Comparison of ENCODE assay signal across 33 cellular contexts in genomic region chr12:131788070-131788469, GRCh38. TPM values are rescaled to one million over a fixed set of nuclear protein-coding genes. Genes with fewer than 3 reads are reported as not detected.
"Had no signal": no experiment of that assay in that cellular context is flagged by ENCODE, and none has a peak within 500 bp of the region (broad histone marks: within the 10 kb centered on the region; RNA-seq: fewer than 3 reads in every experiment).

No MANE protein-coding gene starts in this region.

- H3K27ac Mint-ChIP-seq: activated CD4-positive, alpha-beta memory T cell treated with anti-CD3 and anti-CD28 coated beads for 36 hours; activated CD4-positive, alpha-beta T cell treated with anti-CD3 and anti-CD28 coated beads for 36 hours; activated CD4-positive, alpha-beta T cell treated with anti-CD3 and anti-CD28 coated beads, Interleukin-2, amount 10 ng/mL, durations not matched to agents 24 days and 14 days; activated CD8-positive, alpha-beta memory T cell treated with anti-CD3 and anti-CD28 coated beads, Interleukin-2, amount 10 ng/mL, durations not matched to agents 7 days and 5 days; activated CD8-positive, alpha-beta T cell treated with anti-CD3 and anti-CD28 coated beads, Interleukin-2, amount 10 ng/mL, durations not matched to agents 7 days and 5 days; activated naive CD4-positive, alpha-beta T cell treated with anti-CD3 and anti-CD28 coated beads, Interleukin-2, amount 10 ng/mL, durations not matched to agents 7 days and 5 days; activated T-helper 1 cell treated with anti-CD3 and anti-CD28 coated beads, Interleukin-12 subunit alpha, Interleukin-12 subunit beta, Interleukin-2, Interleukin-4 antibody, amounts not matched to agents 30 ng/mL and 10 ng/mL and 1 ng/mL, durations not matched to agents 14 hours and 24 hours and 36 hours; T-helper 17 cell; T-helper 2 cell treated with Interferon-gamma antibody and Interleukin-4, amounts not matched to agents 5 μg/mL and 100 μg/mL, for 36 hours had no signal

- H3K4me1 ChIP-seq: body of pancreas had no signal

- H3K9me3 Mint-ChIP-seq: activated CD4-positive, alpha-beta memory T cell treated with anti-CD3 and anti-CD28 coated beads for 36 hours; activated CD4-positive, alpha-beta T cell treated with anti-CD3 and anti-CD28 coated beads, Interleukin-2, amount 10 ng/mL, durations not matched to agents 24 days and 14 days; activated naive CD4-positive, alpha-beta T cell treated with anti-CD3 and anti-CD28 coated beads, Interleukin-2, amount 10 ng/mL, durations not matched to agents 7 days and 5 days; activated naive CD4-positive, alpha-beta T cell treated with anti-CD3 and anti-CD28 coated beads, Interleukin-2, amount 50 U/mL, for 72 hours; activated T-helper 1 cell treated with anti-CD3 and anti-CD28 coated beads, Interleukin-12 subunit alpha, Interleukin-12 subunit beta, Interleukin-2, Interleukin-4 antibody, amounts not matched to agents 30 ng/mL and 10 ng/mL and 1 ng/mL, durations not matched to agents 14 hours and 24 hours and 36 hours; effector memory CD8-positive, alpha-beta T cell; T-helper 2 cell treated with Interferon-gamma antibody and Interleukin-4, amounts not matched to agents 5 μg/mL and 100 μg/mL, for 36 hours had no signal

- H3K27me3 Mint-ChIP-seq: activated CD4-positive, alpha-beta memory T cell treated with anti-CD3 and anti-CD28 coated beads for 36 hours; activated CD4-positive, alpha-beta T cell treated with anti-CD3 and anti-CD28 coated beads for 36 hours; activated CD4-positive, alpha-beta T cell treated with anti-CD3 and anti-CD28 coated beads, Interleukin-2, amount 10 ng/mL, durations not matched to agents 24 days and 14 days; activated CD8-positive, alpha-beta memory T cell treated with anti-CD3 and anti-CD28 coated beads, Interleukin-2, amount 10 ng/mL, durations not matched to agents 7 days and 5 days; activated naive CD4-positive, alpha-beta T cell treated with anti-CD3 and anti-CD28 coated beads, Interleukin-2, amount 10 ng/mL, durations not matched to agents 7 days and 5 days; effector memory CD8-positive, alpha-beta T cell; T-helper 17 cell had no signal

- DNase-seq: activated CD4-positive, alpha-beta memory T cell treated with anti-CD3 and anti-CD28 coated beads for 36 hours; activated CD4-positive, alpha-beta T cell treated with anti-CD3 and anti-CD28 coated beads for 36 hours; activated CD4-positive, alpha-beta T cell treated with anti-CD3 and anti-CD28 coated beads, Interleukin-2, amount 10 ng/mL, durations not matched to agents 24 days and 14 days; activated CD4-positive, CD25-positive, alpha-beta regulatory T cell; activated CD4-positive, CD25-positive, alpha-beta regulatory T cell treated with anti-CD3 and anti-CD28 coated beads, Interleukin-2, amount 50 U/mL, for 72 hours; activated CD8-positive, alpha-beta memory T cell treated with anti-CD3 and anti-CD28 coated beads, Interleukin-2, amount 10 ng/mL, durations not matched to agents 7 days and 5 days; activated CD8-positive, alpha-beta memory T cell treated with anti-CD3 and anti-CD28 coated beads, Interleukin-2, amount 50 U/mL, for 4 hours; activated CD8-positive, alpha-beta T cell treated with anti-CD3 and anti-CD28 coated beads, Interleukin-2, amount 10 ng/mL, durations not matched to agents 7 days and 5 days; activated gamma-delta T cell; activated naive CD4-positive, alpha-beta T cell; activated naive CD4-positive, alpha-beta T cell treated with anti-CD3 and anti-CD28 coated beads, Interleukin-2, amount 10 ng/mL, durations not matched to agents 7 days and 5 days; activated T-cell treated with anti-CD3 and anti-CD28 coated beads, Interleukin-2, amount 50 U/mL, for 1 hour; activated T-cell treated with anti-CD3 and anti-CD28 coated beads, Interleukin-2, amount 50 U/mL, for 48 hours; adrenal gland; amygdala; aorta; body of pancreas; cortex of kidney; dermis blood vessel endothelial cell; effector CD4-positive, alpha-beta T cell; effector memory CD8-positive, alpha-beta T cell; erythroblast; foreskin keratinocyte; gastrocnemius medialis; glutamatergic neuron; T-helper 1 cell; T-helper 17 cell; T1000; WERI-Rb-1 had no signal

- H3K4me3 ChIP-seq: adrenal gland, body of pancreas, esophagus muscularis mucosa, gastrocnemius medialis had no signal

- ATAC-seq: activated CD4-positive, alpha-beta T cell treated with anti-CD3 and anti-CD28 coated beads for 36 hours; activated CD8-positive, alpha-beta memory T cell treated with anti-CD3 and anti-CD28 coated beads, Interleukin-2, amount 10 ng/mL, durations not matched to agents 7 days and 5 days; activated CD8-positive, alpha-beta T cell treated with anti-CD3 and anti-CD28 coated beads, Interleukin-2, amount 10 ng/mL, durations not matched to agents 7 days and 5 days; activated naive CD4-positive, alpha-beta T cell treated with anti-CD3 and anti-CD28 coated beads, Interleukin-2, amount 50 U/mL, for 72 hours; body of pancreas; effector memory CD8-positive, alpha-beta T cell; foreskin keratinocyte; gastrocnemius medialis; T-helper 17 cell had no signal

- H3K4me3 Mint-ChIP-seq: activated CD4-positive, alpha-beta memory T cell treated with anti-CD3 and anti-CD28 coated beads for 36 hours; activated CD4-positive, alpha-beta T cell treated with anti-CD3 and anti-CD28 coated beads for 36 hours; activated CD4-positive, alpha-beta T cell treated with anti-CD3 and anti-CD28 coated beads, Interleukin-2, amount 10 ng/mL, durations not matched to agents 24 days and 14 days; activated CD8-positive, alpha-beta memory T cell treated with anti-CD3 and anti-CD28 coated beads, Interleukin-2, amount 10 ng/mL, durations not matched to agents 7 days and 5 days; activated CD8-positive, alpha-beta T cell treated with anti-CD3 and anti-CD28 coated beads, Interleukin-2, amount 10 ng/mL, durations not matched to agents 7 days and 5 days; activated naive CD4-positive, alpha-beta T cell treated with anti-CD3 and anti-CD28 coated beads, Interleukin-2, amount 10 ng/mL, durations not matched to agents 7 days and 5 days; activated T-helper 1 cell treated with anti-CD3 and anti-CD28 coated beads, Interleukin-12 subunit alpha, Interleukin-12 subunit beta, Interleukin-2, Interleukin-4 antibody, amounts not matched to agents 30 ng/mL and 10 ng/mL and 1 ng/mL, durations not matched to agents 14 hours and 24 hours and 36 hours; effector memory CD8-positive, alpha-beta T cell; T-helper 17 cell; T-helper 2 cell treated with Interferon-gamma antibody and Interleukin-4, amounts not matched to agents 5 μg/mL and 100 μg/mL, for 36 hours had no signal

- H3K9me3 ChIP-seq: adrenal gland, body of pancreas, esophagus muscularis mucosa, gastrocnemius medialis had no signal

- H3K27ac ChIP-seq: adrenal gland, body of pancreas, esophagus muscularis mucosa, foreskin keratinocyte, gastrocnemius medialis, WERI-Rb-1 had no signal

- H3K4me1 Mint-ChIP-seq: activated CD8-positive, alpha-beta memory T cell treated with anti-CD3 and anti-CD28 coated beads, Interleukin-2, amount 10 ng/mL, durations not matched to agents 7 days and 5 days; activated naive CD4-positive, alpha-beta T cell treated with anti-CD3 and anti-CD28 coated beads, Interleukin-2, amount 10 ng/mL, durations not matched to agents 7 days and 5 days had no signal

- H3K27me3 ChIP-seq: adrenal gland, body of pancreas, esophagus muscularis mucosa, foreskin keratinocyte, gastrocnemius medialis had no signal

RNA-seq across cellular contexts. Expression of gene MMP17, which starts 40.1 kb away (rescaled TPM):
- total RNA-seq: activated CD4-positive, alpha-beta T cell treated with anti-CD3 and anti-CD28 coated beads for 36 hours; activated CD8-positive, alpha-beta memory T cell treated with anti-CD3 and anti-CD28 coated beads, Interleukin-2, amount 10 ng/mL, durations not matched to agents 7 days and 5 days; activated CD8-positive, alpha-beta T cell treated with anti-CD3 and anti-CD28 coated beads, Interleukin-2, amount 10 ng/mL, durations not matched to agents 7 days and 5 days; activated naive CD4-positive, alpha-beta T cell treated with anti-CD3 and anti-CD28 coated beads, Interleukin-2, amount 50 U/mL, for 72 hours had no signal
